In the genomic region with DNA sequence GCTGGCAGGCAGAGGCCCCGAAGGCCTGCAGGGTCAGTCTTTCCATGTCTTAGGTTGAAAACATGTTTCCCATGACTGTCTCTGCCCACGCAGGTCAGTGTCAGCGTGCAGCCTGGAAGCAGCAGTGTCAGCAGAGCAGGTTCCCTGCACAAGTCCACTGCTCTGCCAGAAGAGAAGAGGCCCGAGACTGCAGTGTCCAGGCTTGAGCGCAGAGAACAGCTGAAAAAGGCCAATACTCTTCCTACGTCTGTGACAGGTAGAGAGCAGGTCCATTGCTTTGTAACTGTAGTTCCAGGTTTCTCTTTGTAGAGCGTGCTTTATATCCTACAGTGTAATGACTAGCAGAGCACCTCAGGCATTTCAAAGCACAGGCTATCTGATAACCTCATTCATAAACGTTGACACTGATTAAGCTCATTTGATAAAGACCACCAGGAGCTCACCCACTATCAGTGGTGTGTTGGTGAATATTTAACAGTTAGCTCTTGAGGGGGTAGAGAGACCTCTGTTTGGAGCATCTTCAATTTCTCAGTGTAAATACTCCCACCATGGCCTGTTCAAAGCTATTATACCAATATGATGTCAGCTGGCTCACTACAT, we compare ENCODE assay signal across 14 cellular contexts.
DNase-seq lines count a peak whose midpoint lies in the region; TF ChIP-seq lines count a peak whose summit lies in the region.
"Had no signal": no experiment of that assay in that cellular context is flagged by ENCODE, and none has a peak within 500 bp of the region (broad histone marks: within the 10 kb centered on the region; RNA-seq: fewer than 3 reads in every experiment).

No MANE protein-coding gene starts in this region.

- H3K27me3 ChIP-seq in endodermal cell (ENCODE audit: control insufficient read depth, insufficient read depth, low read length, poor library complexity, severe bottlenecking) = peaks cover 7% of the 10 kb centered on the region
- H3K27me3 ChIP-seq in stomach = no peaks in the 10 kb centered on the region
- H3K27me3 ChIP-seq: BLaER1 had no signal

- H3K4me3 Mint-ChIP-seq in endodermal cell = peak overlapping the region; percentile 28
- H3K4me3 Mint-ChIP-seq in nephron = no peak overlapping the region
- H3K4me3 Mint-ChIP-seq: CD8-positive, alpha-beta memory T cell had no signal

- TF ChIP-seq EP300 in stomach (IDR thresholded peaks at IDR 0.05) = no peak

- TF ChIP-seq CTCF in endodermal cell (conservative IDR thresholded peaks at IDR 0.05) (no peak), nephron (IDR thresholded peaks at IDR 0.05; ENCODE audit: unreplicated experiment in 3 of 3) (no peak), stomach (IDR thresholded peaks at IDR 0.05) (no peak)

- no peak for DNase-seq in caudate nucleus (lab: John Stamatoyannopoulos, UW)
- DNase-seq in endodermal cell = peak; percentile 61
- DNase-seq in substantia nigra (lab: John Stamatoyannopoulos, UW) = no peak
- no peak for DNase-seq in stomach
- DNase-seq in AG08395 (ENCODE audit: low spot score) = no peak
- no peak for DNase-seq in hippocampal formation (lab: John Stamatoyannopoulos, UW)
- DNase-seq in NCI-H2196 treated with DMSO at 0.1 percent for 48 hours (lab: John Stamatoyannopoulos, UW; ENCODE audit: unreplicated experiment) = no peak
- DNase-seq: AML-193; Caco-2; CD8-positive, alpha-beta memory T cell; GF-D8 had no signal

- no peak for TF ChIP-seq POLR2A in stomach (IDR thresholded peaks at IDR 0.05)

- H3K27me3 Mint-ChIP-seq in endodermal cell (ENCODE audit: insufficient read depth) (no peaks in the 10 kb centered on the region), nephron (ENCODE audit: low read depth) (no peaks in the 10 kb centered on the region)

- H3K9ac ChIP-seq in endodermal cell (ENCODE audit: extremely low read depth, low read length, poor library complexity, severe bottlenecking) = no peak overlapping the region
- H3K9ac ChIP-seq: BLaER1 had no signal

- H3K4me1 ChIP-seq in endodermal cell (ENCODE audit: control insufficient read depth, insufficient read depth, low read length) = peaks cover 21% of the 10 kb centered on the region
- H3K4me1 ChIP-seq in stomach = no peaks in the 10 kb centered on the region
- H3K4me1 ChIP-seq: BLaER1 had no signal

- H3K27ac ChIP-seq in caudate nucleus (ENCODE audit: low read depth, low read length) (peak overlapping the region; percentile 96), endodermal cell (ENCODE audit: low read depth, low read length) (no peak overlapping the region), substantia nigra (ENCODE audit: low read depth, low read length, poor library complexity, severe bottlenecking) (peak overlapping the region; percentile 26), stomach (no peak overlapping the region)
- H3K27ac ChIP-seq: A549, BLaER1 had no signal

- H3K4me1 Mint-ChIP-seq in endodermal cell (peaks cover 29% of the 10 kb centered on the region), nephron (peaks cover 17% of the 10 kb centered on the region)
- H3K4me1 Mint-ChIP-seq: CD8-positive, alpha-beta memory T cell had no signal

- H3K36me3 Mint-ChIP-seq in endodermal cell (ENCODE audit: low read depth) = peaks cover 50% of the 10 kb centered on the region
- H3K36me3 Mint-ChIP-seq in nephron (ENCODE audit: low read depth) = peaks cover 70% of the 10 kb centered on the region
- H3K36me3 Mint-ChIP-seq: CD8-positive, alpha-beta memory T cell had no signal

- whole genome bisulfite sequencing in endodermal cell (ENCODE audit: insufficient coverage in 1 of 2, insufficient read length in 1 of 2), 2 experiments = 61 to 81% methylated on average over 6 to 8 of the region's 8 CpGs
- 67 to 78% (median 70%) methylated on average over 8 of the region's 8 CpGs for WGBS in stomach, 5 donors

- peak overlapping the region; percentile 36 for H3K4me3 ChIP-seq in endodermal cell (ENCODE audit: low read length)
- no peak overlapping the region for H3K4me3 ChIP-seq in stomach
- H3K4me3 ChIP-seq: A549, BLaER1 had no signal

- H3K36me3 ChIP-seq in endodermal cell (ENCODE audit: control insufficient read depth, insufficient read depth, low read length) (peaks cover 18% of the 10 kb centered on the region), stomach (no peaks in the 10 kb centered on the region)

- no peaks in the 10 kb centered on the region for H3K9me3 ChIP-seq in endodermal cell (ENCODE audit: control insufficient read depth, low read length)
- no peaks in the 10 kb centered on the region for H3K9me3 ChIP-seq in stomach
- H3K9me3 ChIP-seq: A549, BLaER1, Caco-2 had no signal

- intact Hi-C loops in stomach (cut with DNase I; ENCODE audit: low total_unique reads) = no loop called here

- H3K27ac Mint-ChIP-seq in endodermal cell = peak overlapping the region; percentile 45
- peak overlapping the region; percentile 74 to 79 (median 78) for H3K27ac Mint-ChIP-seq in nephron
- H3K27ac Mint-ChIP-seq: CD8-positive, alpha-beta memory T cell had no signal

- no peaks in the 10 kb centered on the region for H3K9me3 Mint-ChIP-seq in endodermal cell
- H3K9me3 Mint-ChIP-seq in nephron = no peaks in the 10 kb centered on the region
- H3K9me3 Mint-ChIP-seq: CD8-positive, alpha-beta memory T cell had no signal

Comparison
In these comparisons a context has a peak if more than half of its experiments do, and no peak if none do; other contexts are left out.
1. H3K27ac ChIP-seq: peak in caudate nucleus (single experiment) and substantia nigra (single experiment); none in endodermal cell (single experiment) and stomach (0 of 5).